In the genomic region with DNA sequence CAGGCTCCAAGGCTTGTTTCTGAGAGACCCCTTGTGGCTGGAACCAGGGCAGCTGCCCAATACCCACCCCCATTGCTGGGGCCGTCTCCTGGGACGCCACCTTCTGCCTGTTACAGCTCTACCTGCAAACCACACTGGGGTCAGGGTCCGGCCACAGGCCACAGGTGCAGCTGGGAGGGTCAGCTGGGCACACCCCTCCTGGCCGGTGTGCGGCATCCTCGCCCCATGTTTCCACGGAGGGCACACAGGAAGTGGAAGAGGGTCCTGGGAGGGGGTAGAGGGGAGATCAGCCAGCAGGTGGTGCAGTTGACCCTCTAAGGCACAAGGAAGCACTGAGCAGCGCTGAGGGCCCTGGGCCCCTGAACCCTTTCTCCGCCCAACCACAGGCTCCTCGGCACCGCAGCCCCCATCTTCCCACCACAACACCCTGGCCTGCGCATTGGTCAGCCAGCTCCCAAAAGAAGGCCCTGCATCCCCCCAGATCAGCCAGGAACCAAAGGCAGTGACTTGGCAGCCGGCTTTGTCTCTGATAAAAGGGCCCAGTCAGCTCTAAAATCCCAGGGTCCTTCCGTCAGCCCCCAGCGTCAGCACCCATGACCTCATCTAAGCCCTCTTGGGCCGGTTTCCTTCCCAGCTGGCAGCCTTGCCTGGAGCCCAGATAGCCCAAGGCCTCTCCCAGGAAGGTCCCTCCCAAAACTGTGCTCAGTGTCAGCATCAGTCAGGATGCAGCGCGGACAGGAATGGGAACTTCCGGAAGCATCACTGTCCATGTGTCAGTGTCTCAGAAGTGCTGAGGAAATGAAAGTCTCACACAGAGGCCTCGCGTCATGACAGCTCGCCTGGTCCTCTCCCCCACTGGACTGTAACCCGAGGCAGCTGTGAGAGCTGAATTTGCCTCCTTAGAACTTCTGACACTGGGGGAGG, we compare ENCODE assay signal across 10 cellular contexts. TPM values are rescaled to one million over a fixed set of nuclear protein-coding genes. Genes with fewer than 3 reads are reported as not detected.
DNase-seq lines count a peak whose midpoint lies in the region; ATAC-seq and TF ChIP-seq lines count a peak whose summit lies in the region.
"Had no signal": no experiment of that assay in that cellular context is flagged by ENCODE, and none has a peak within 500 bp of the region (broad histone marks: within the 10 kb centered on the region; RNA-seq: fewer than 3 reads in every experiment).

No MANE protein-coding gene starts in this region.

- H3K27ac Mint-ChIP-seq in activated naive CD8-positive, alpha-beta T cell treated with anti-CD3 and anti-CD28 coated beads for 36 hours, result no peak overlapping the region

- peaks cover 10% of the 10 kb centered on the region for H3K4me1 Mint-ChIP-seq in activated naive CD8-positive, alpha-beta T cell treated with anti-CD3 and anti-CD28 coated beads for 36 hours

- DNase-seq in HUDEP-2 (lab: John Stamatoyannopoulos, UW; ENCODE audit: unreplicated experiment in 76 of 76), result peak in 42 of 76 experiments; percentile 12 to 56 (median 38)
- DNase-seq in activated naive CD8-positive, alpha-beta T cell treated with anti-CD3 and anti-CD28 coated beads for 36 hours, result peak; percentile 28
- DNase-seq in right lobe of liver, result peak in 1 of 3 donors; percentile 47
- DNase-seq in vagina (ENCODE audit: extremely low spot score in 2 of 2), result no peak
- DNase-seq in middle frontal gyrus (ENCODE audit: extremely low spot score, low spot score), result no peak
- DNase-seq in GDM1 (lab: John Stamatoyannopoulos, UW), result no peak
- DNase-seq: activated CD4-positive, CD25-positive, alpha-beta regulatory T cell treated with anti-CD3 and anti-CD28 coated beads, Interleukin-2, amount 50 U/mL, for 72 hours; stimulated activated CD4-positive, alpha-beta T cell treated with anti-CD3 and anti-CD28 coated beads, Interleukin-15, amount 100 ng/mL, for 24 hours had no signal

- peaks cover 42% of the 10 kb centered on the region for H3K27me3 Mint-ChIP-seq in activated naive CD8-positive, alpha-beta T cell treated with anti-CD3 and anti-CD28 coated beads for 36 hours

- ATAC-seq in right lobe of liver, result peak in 3 of 4 donors; percentile 17 to 30 (median 29)
- no peak for ATAC-seq in HG03045 (IDR thresholded peaks at IDR 0.05; ENCODE audit: unreplicated experiment)

- peak overlapping the region; percentile 64 for H3K27ac ChIP-seq in BLaER1
- H3K27ac ChIP-seq in right lobe of liver, result no peak overlapping the region
- no peak overlapping the region for H3K27ac ChIP-seq in vagina

- 0 out of 2 replicates have a peak, but pooled peaks cover 3% of the 10 kb centered on the region for H3K36me3 ChIP-seq in BLaER1
- H3K36me3 ChIP-seq in right lobe of liver, result no peaks in the 10 kb centered on the region
- no peaks in the 10 kb centered on the region for H3K36me3 ChIP-seq in vagina

- no peaks in the 10 kb centered on the region for H3K9me3 Mint-ChIP-seq in activated naive CD8-positive, alpha-beta T cell treated with anti-CD3 and anti-CD28 coated beads for 36 hours

- H3K4me3 ChIP-seq in BLaER1 (peak overlapping the region; percentile 73), right lobe of liver (no peak overlapping the region), vagina (no peak overlapping the region)

- WGBS in right lobe of liver (ENCODE audit: insufficient coverage, low coverage, low lambda C conversion rate, missing lambda C conversion rate), result 55% methylated on average over 4 of the region's 23 CpGs

- no peaks in the 10 kb centered on the region for H3K36me3 Mint-ChIP-seq in activated naive CD8-positive, alpha-beta T cell treated with anti-CD3 and anti-CD28 coated beads for 36 hours

- intact Hi-C loops in right lobe of liver (cut with DNase I) (no loop called here), vagina (cut with DNase I) (no loop called here)

- peak overlapping the region; percentile 99 for H3K4me2 ChIP-seq in BLaER1

- 0 out of 2 replicates have a peak, but pooled peaks cover 6% of the 10 kb centered on the region for H4K20me1 ChIP-seq in BLaER1

- TF ChIP-seq POLR2A in right lobe of liver (IDR thresholded peaks at IDR 0.05) (no peak), vagina (IDR thresholded peaks at IDR 0.05) (no peak)

- TF ChIP-seq CTCF in right lobe of liver (IDR thresholded peaks at IDR 0.05) (peak in 1 of 4 donors; percentile 6), vagina (IDR thresholded peaks at IDR 0.05) (no peak)

- peak overlapping the region; percentile 45; the same call in 1 of the 2 replicates for H3K9ac ChIP-seq in BLaER1

- H3K4me1 ChIP-seq in BLaER1 (peaks cover 39% of the 10 kb centered on the region), right lobe of liver (no peaks in the 10 kb centered on the region), vagina (peaks cover 13% of the 10 kb centered on the region)

- H3K27me3 ChIP-seq in BLaER1 (peaks cover 10% of the 10 kb centered on the region; the same call in 1 of the 2 replicates), right lobe of liver (no peaks in the 10 kb centered on the region), vagina (no peaks in the 10 kb centered on the region)

- H3K9me3 ChIP-seq in BLaER1 (no peaks in the 10 kb centered on the region), right lobe of liver (no peaks in the 10 kb centered on the region), vagina (no peaks in the 10 kb centered on the region)

- no peak overlapping the region for H3K4me3 Mint-ChIP-seq in activated naive CD8-positive, alpha-beta T cell treated with anti-CD3 and anti-CD28 coated beads for 36 hours

RNA-seq across cellular contexts. Expression of gene ERFE, which starts 1.7 kb away (rescaled TPM):
- total RNA-seq in activated naive CD8-positive, alpha-beta T cell treated with anti-CD3 and anti-CD28 coated beads for 36 hours, result under 1 TPM; 0.27 to 0.34 TPM
- total RNA-seq in right lobe of liver, result 1 to 10 TPM in 1 of 6 experiments, under 1 TPM in 2, not detected in 3; 0.27 to 1.4 (median 0.31) TPM
- not detected for total RNA-seq in vagina

RNA-seq across cellular contexts. Expression of gene KLHL30, which starts 22.0 kb away (rescaled TPM):
- not detected for total RNA-seq in activated naive CD8-positive, alpha-beta T cell treated with anti-CD3 and anti-CD28 coated beads for 36 hours
- total RNA-seq in right lobe of liver (under 1 TPM in 4 of 6 experiments, not detected in 2; 0.04 to 0.19 (median 0.11) TPM), vagina (0.25 TPM)

RNA-seq across cellular contexts. Expression of gene ILKAP, which starts 43.0 kb away (rescaled TPM):
- total RNA-seq in activated naive CD8-positive, alpha-beta T cell treated with anti-CD3 and anti-CD28 coated beads for 36 hours, result 10 to 100 TPM; 52.9 to 54.7 TPM
- total RNA-seq in right lobe of liver, result 10 to 100 TPM in 5 of 6 experiments, 1 to 10 TPM in 1; 9.8 to 24.3 (median 16.8) TPM
- total RNA-seq in vagina, result 62.6 TPM

Comparison
In these comparisons a context has a peak if more than half of its experiments do, and no peak if none do; other contexts are left out.
1. DNase-seq: peak in HUDEP-2 (42 of 76) and activated naive CD8-positive, alpha-beta T cell treated with anti-CD3 and anti-CD28 coated beads for 36 hours (single experiment); none in vagina (0 of 2), middle frontal gyrus (single experiment) and GDM1 (single experiment).